In genomic region chr17:18463864-18464263, GRCh38 we compare ENCODE assay signal across 11 cellular contexts. TPM values are rescaled to one million over a fixed set of nuclear protein-coding genes. Genes with fewer than 3 reads are reported as not detected.
DNase-seq lines count a peak whose midpoint lies in the region; FAIRE-seq and TF ChIP-seq lines count a peak whose summit lies in the region.
"Not testable (repeated sequence)": the region's sequence is repeated elsewhere in the genome, so short reads cannot be mapped to it uniquely, and the experiment has no call there.
"Had no signal": no experiment of that assay in that cellular context is flagged by ENCODE, and none has a peak within 500 bp of the region (broad histone marks: within the 10 kb centered on the region; RNA-seq: fewer than 3 reads in every experiment).

No MANE protein-coding gene starts in this region.

- not testable (repeated sequence) for H4K20me1 ChIP-seq in GM23248 (ENCODE audit: insufficient read depth); hepatocyte (ENCODE audit: insufficient read depth, poor library complexity, severe bottlenecking)

- in situ Hi-C loops in GM23248 (cut with MboI) = not testable (repeated sequence)

- not testable (repeated sequence) for TF ChIP-seq CTCF in endodermal cell (conservative IDR thresholded peaks at IDR 0.05); hepatocyte (IDR thresholded peaks at IDR 0.05; ENCODE audit: poor library complexity)

- not testable (repeated sequence) for H3K36me3 Mint-ChIP-seq in endodermal cell (ENCODE audit: low read depth)

- not testable (repeated sequence) for H3K27me3 ChIP-seq in GM23248 (replicated peaks; ENCODE audit: insufficient read depth); endodermal cell (ENCODE audit: control insufficient read depth, insufficient read depth, low read length, poor library complexity, severe bottlenecking); hepatocyte

- not testable (repeated sequence) for H3K4me2 ChIP-seq in GM23248 (ENCODE audit: unreplicated experiment); hepatocyte

- H3F3A ChIP-seq in GM23248 (ENCODE audit: insufficient read depth) = not testable (repeated sequence)

- not testable (repeated sequence) for H3K27ac ChIP-seq in GM23248; endodermal cell (ENCODE audit: low read depth, low read length); hepatocyte

- peak overlapping the region; percentile 71 for H3K27ac Mint-ChIP-seq in endodermal cell

- H3K4me1 Mint-ChIP-seq in endodermal cell = not testable (repeated sequence)

- H3K9ac ChIP-seq in GM23248; endodermal cell (ENCODE audit: extremely low read depth, low read length, poor library complexity, severe bottlenecking): not testable (repeated sequence)

- not testable (repeated sequence) for H3K4me3 Mint-ChIP-seq in endodermal cell

- peak; percentile 42 for FAIRE-seq in urothelium cell line (lab: Jason Lieb, UNC)

- DNase-seq in EH (ENCODE audit: low read depth) (peak; percentile 26), GM23248 (peak; percentile 15), RPMI8226 (peak; percentile 0), fibroblast of gingiva (ENCODE audit: low read depth) (peak; percentile 44), hepatocyte (ENCODE audit: low spot score) (peak; percentile 4)
- DNase-seq in endodermal cell; urothelium cell line (ENCODE audit: low spot score): not testable (repeated sequence)

- H3K4me1 ChIP-seq in GM23248 (ENCODE audit: insufficient read depth); endodermal cell (ENCODE audit: control insufficient read depth, insufficient read depth, low read length); hepatocyte (ENCODE audit: insufficient read depth): not testable (repeated sequence)

- H3K36me3 ChIP-seq in GM23248 (ENCODE audit: low read depth); endodermal cell (ENCODE audit: control insufficient read depth, insufficient read depth, low read length); hepatocyte (replicated peaks; ENCODE audit: insufficient read depth, low read depth): not testable (repeated sequence)

- 21 to 25% methylated on average over 8 of the region's 8 CpGs for WGBS in GM23248 (ENCODE audit: low coverage in 1 of 2, low lambda C conversion rate in 2 of 2, missing lambda C conversion rate in 2 of 2), 2 experiments
- WGBS in endodermal cell (ENCODE audit: insufficient coverage in 1 of 2, insufficient read length in 1 of 2), 2 experiments = 89 to 93% methylated on average over 7 of the region's 8 CpGs
- WGBS in hepatocyte (ENCODE audit: low lambda C conversion rate, missing lambda C conversion rate) = 41% methylated on average over 8 of the region's 8 CpGs

- not testable (repeated sequence) for H3K9me2 ChIP-seq in GM23248 (ENCODE audit: insufficient read depth); hepatocyte (replicated peaks; ENCODE audit: insufficient read depth)

- H3K27me3 Mint-ChIP-seq in endodermal cell (ENCODE audit: insufficient read depth) = not testable (repeated sequence)

- not testable (repeated sequence) for H2AFZ ChIP-seq in GM23248, hepatocyte

- H3K79me2 ChIP-seq in GM23248 (ENCODE audit: insufficient read depth); hepatocyte: not testable (repeated sequence)

- H3K4me3 ChIP-seq in GM23248; endodermal cell (ENCODE audit: low read length); hepatocyte: not testable (repeated sequence)

- not testable (repeated sequence) for H3K9me3 ChIP-seq in GM23248 (ENCODE audit: low read depth); endodermal cell (ENCODE audit: control insufficient read depth, low read length); hepatocyte (ENCODE audit: low read depth)

- not testable (repeated sequence) for H3K9me3 Mint-ChIP-seq in endodermal cell

RNA-seq across cellular contexts. Expression of gene LGALS9C, which starts 12.7 kb away (rescaled TPM):
- total RNA-seq in GM23248 (2014; rRNA removed; shearing (Covaris generic)) = not detected in 2 replicates
- polyA plus RNA-seq in GM23248 (2016; fragmentation: Nextera tagmentation; extraction: Ambion mirVana) (not detected in 2 replicates), hepatocyte (not detected in 2 replicates)
- total RNA-seq in endodermal cell (not detected), hepatocyte (not detected in 2 replicates)
- polyA plus RNA-seq in endodermal cell (2013, experiment 1 of 2) = not detected
- polyA plus RNA-seq in endodermal cell (2013, experiment 2 of 2) = not detected
- total RNA-seq: CD4-positive, alpha-beta memory T cell; Daoy; H7 had no signal
- polyA plus RNA-seq: A549; CD4-positive, alpha-beta memory T cell had no signal
